Comparison of ENCODE assay signal across 12 cellular contexts in genomic region chr18:9066817-9067306, GRCh38. TPM values are rescaled to one million over a fixed set of nuclear protein-coding genes. Genes with fewer than 3 reads are reported as not detected.
DNase-seq lines count a peak whose midpoint lies in the region; ATAC-seq and TF ChIP-seq lines count a peak whose summit lies in the region.
"Had no signal": no experiment of that assay in that cellular context is flagged by ENCODE, and none has a peak within 500 bp of the region (broad histone marks: within the 10 kb centered on the region; RNA-seq: fewer than 3 reads in every experiment).

No MANE protein-coding gene starts in this region.

- TF ChIP-seq POLR2A in GM19099 (IDR thresholded peaks at IDR 0.05; ENCODE audit: extremely low read depth, insufficient read length, low read depth): peak; percentile 46

- peaks cover 81% of the 10 kb centered on the region for H3K4me1 ChIP-seq in OCI-LY1 (ENCODE audit: insufficient read depth, low read length, severe bottlenecking)

- no peaks in the 10 kb centered on the region for H3F3A ChIP-seq in OCI-LY1 (ENCODE audit: insufficient read depth, low read length)

- H3K27ac ChIP-seq in OCI-LY1 (ENCODE audit: low read depth, low read length, poor library complexity, severe bottlenecking): peak overlapping the region; percentile 95

- H3K79me2 ChIP-seq in OCI-LY1 (ENCODE audit: insufficient read depth, low read length): no peaks in the 10 kb centered on the region

- H3K9me2 ChIP-seq in OCI-LY1 (ENCODE audit: low read depth, low read length): no peaks in the 10 kb centered on the region

- ATAC-seq in HG02870 (IDR thresholded peaks at IDR 0.05; ENCODE audit: unreplicated experiment): peak; percentile 76

- H2AFZ ChIP-seq in OCI-LY1 (ENCODE audit: low read length): no peak overlapping the region

- peak; percentile 58 for DNase-seq in GM10266 (ENCODE audit: extremely low spot score)
- DNase-seq in SKM-1 treated with dmso at 0.1 percent for 144 hours (lab: John Stamatoyannopoulos, UW; ENCODE audit: unreplicated experiment): no peak
- DNase-seq in mucosa of gallbladder (ENCODE audit: low spot score): no peak
- DNase-seq in stimulated activated CD4-positive, alpha-beta T cell treated with anti-CD3 and anti-CD28 coated beads, Interleukin-2, amount 100 ng/mL, for 24 hours: no peak
- no peak for DNase-seq in T1000 (lab: John Stamatoyannopoulos, UW)
- DNase-seq: activated T-cell treated with anti-CD3 and anti-CD28 coated beads, Interleukin-2, amount 50 U/mL, for 48 hours; DND-41; effector memory CD4-positive, alpha-beta T cell; right lobe of liver had no signal

- H3K4me2 ChIP-seq in OCI-LY1 (ENCODE audit: low read length): peak overlapping the region; percentile 15

- H3K9ac ChIP-seq in OCI-LY1 (ENCODE audit: low read length): peak overlapping the region; percentile 29

- H3K36me3 ChIP-seq in OCI-LY1 (ENCODE audit: insufficient read depth, low read length): no peaks in the 10 kb centered on the region
- H3K36me3 ChIP-seq: right lobe of liver had no signal

- no peak overlapping the region for H3K4me3 ChIP-seq in OCI-LY1 (ENCODE audit: low read depth, low read length, poor library complexity, severe bottlenecking)
- H3K4me3 ChIP-seq: right lobe of liver had no signal

- TF ChIP-seq CTCF in GM10266 (IDR thresholded peaks at IDR 0.05; ENCODE audit: control insufficient read depth, insufficient read depth, low read depth, missing control alignments): no peak
- TF ChIP-seq CTCF in OCI-LY1 (IDR thresholded peaks at IDR 0.05; ENCODE audit: low read length): no peak

- H3K27me3 ChIP-seq in OCI-LY1 (ENCODE audit: insufficient read depth, low read length): no peaks in the 10 kb centered on the region
- H3K27me3 ChIP-seq: right lobe of liver had no signal

- H3K9me3 ChIP-seq in OCI-LY1 (ENCODE audit: low read length): no peaks in the 10 kb centered on the region
- H3K9me3 ChIP-seq: right lobe of liver had no signal

- no peaks in the 10 kb centered on the region for H4K20me1 ChIP-seq in OCI-LY1 (ENCODE audit: insufficient read depth, low read length)

RNA-seq across cellular contexts. Expression of gene NDUFV2, which starts 35.6 kb away (rescaled TPM):
- total RNA-seq in mucosa of gallbladder: 106 TPM
